ENCODE assay signal across 11 cellular contexts in genomic region chr9:114288233-114289051, GRCh38. TPM values are rescaled to one million over a fixed set of nuclear protein-coding genes. Genes with fewer than 3 reads are reported as not detected.
DNase-seq lines count a peak whose midpoint lies in the region; ATAC-seq and TF ChIP-seq lines count a peak whose summit lies in the region.
"Had no signal": no experiment of that assay in that cellular context is flagged by ENCODE, and none has a peak within 500 bp of the region (broad histone marks: within the 10 kb centered on the region; RNA-seq: fewer than 3 reads in every experiment).

No MANE protein-coding gene starts in this region.

- H3K4me1 Mint-ChIP-seq in MCF 10A (ENCODE audit: insufficient read depth, unreplicated experiment) = peaks cover 15% of the 10 kb centered on the region

- POLR2A ChIA-PET in MCF 10A (lab: Yijun Ruan, JAX) = interaction anchor here (0.7 to 1.3 kb wide), 4 partner anchors 12 to 206 kb away, joined by 3 to 5 read pairs (median 4); no protein-coding TSS in a partner anchor

- ATAC-seq in Right ventricle myocardium superior (ENCODE audit: poor library complexity) (no peak), right lobe of liver (peak in 1 of 4 donors; percentile 16), aorta (ENCODE audit: low FRiP score) (no peak)

- no TSS peak for BruUV-seq in MCF 10A (replicated peaks; lab: Mats Ljungman, UMichigan)

- 56% methylated on average over 3 of the region's 23 CpGs for WGBS in right lobe of liver (ENCODE audit: insufficient coverage, low coverage, low lambda C conversion rate, missing lambda C conversion rate)
- 57 to 58% methylated on average over 23 of the region's 23 CpGs for WGBS in aorta, 2 donors

- DNase-seq in cardiac muscle cell (ENCODE audit: low read depth in 1 of 2, low spot score in 1 of 2) (peak; percentile 28 to 46), Right ventricle myocardium superior (no peak), MCF 10A (ENCODE audit: unreplicated experiment) (peak; percentile 68), right lobe of liver (peak in 2 of 3 donors; percentile 41 to 50), aorta (peak; percentile 45 to 70), middle frontal gyrus (ENCODE audit: extremely low spot score, low spot score) (no peak), epidermal melanocyte (ENCODE audit: insufficient read length, low spot score) (no peak), NOMO-1 (lab: John Stamatoyannopoulos, UW; ENCODE audit: unreplicated experiment in 2 of 2) (no peak)
- DNase-seq: CD4-positive, CD25-positive, alpha-beta regulatory T cell had no signal

- H3K9me3 Mint-ChIP-seq in MCF 10A (ENCODE audit: unreplicated experiment) = no peaks in the 10 kb centered on the region

- H3K27me3 ChIP-seq in cardiac muscle cell = no peaks in the 10 kb centered on the region
- H3K27me3 ChIP-seq in right lobe of liver = no peaks in the 10 kb centered on the region
- H3K27me3 ChIP-seq in aorta (ENCODE audit: control insufficient read depth in 1 of 2, insufficient read depth in 2 of 2, low read length in 1 of 2) = no peaks in the 10 kb centered on the region

- H3K27me3 Mint-ChIP-seq in MCF 10A (ENCODE audit: insufficient read depth, unreplicated experiment) = no peaks in the 10 kb centered on the region

- no peaks in the 10 kb centered on the region for H3K9me3 ChIP-seq in cardiac muscle cell (ENCODE audit: low read depth)
- no peaks in the 10 kb centered on the region for H3K9me3 ChIP-seq in right lobe of liver
- H3K9me3 ChIP-seq in aorta (ENCODE audit: control insufficient read depth, low read length) = no peaks in the 10 kb centered on the region

- H3K4me3 Mint-ChIP-seq in MCF 10A (ENCODE audit: unreplicated experiment) = peak overlapping the region; percentile 45
- H3K4me3 Mint-ChIP-seq: CD4-positive, CD25-positive, alpha-beta regulatory T cell had no signal

- H3K4me3 ChIP-seq in cardiac muscle cell = no peak overlapping the region
- no peak overlapping the region for H3K4me3 ChIP-seq in right lobe of liver
- H3K4me3 ChIP-seq in aorta (ENCODE audit: low read length in 2 of 2) = no peak overlapping the region
- H3K4me3 ChIP-seq: PC-9 had no signal

- no peaks in the 10 kb centered on the region for H3K4me1 ChIP-seq in cardiac muscle cell (ENCODE audit: low read depth)
- no peaks in the 10 kb centered on the region for H3K4me1 ChIP-seq in right lobe of liver
- H3K4me1 ChIP-seq in aorta (ENCODE audit: control insufficient read depth in 1 of 2, insufficient read depth in 2 of 2, low read length in 2 of 2) = no peaks in the 10 kb centered on the region

- CTCF ChIA-PET in MCF 10A (lab: Yijun Ruan, JAX) = interaction anchor here (0.6 to 8.7 kb wide), 9 partner anchors 9 to 482 kb away, joined by 3 to 160 read pairs (median 4); partner anchors contain the start of gene COL27A1

- H3K27ac ChIP-seq in cardiac muscle cell (no peak overlapping the region), right lobe of liver (no peak overlapping the region), aorta (ENCODE audit: low read depth in 1 of 2, low read length in 2 of 2) (no peak overlapping the region)
- H3K27ac ChIP-seq: PC-9 had no signal

- TF ChIP-seq POLR2A in right lobe of liver (IDR thresholded peaks at IDR 0.05) = no peak

- TF ChIP-seq CTCF in cardiac muscle cell (IDR thresholded peaks at IDR 0.05; ENCODE audit: low read depth, low read length) (no peak), MCF 10A (IDR thresholded peaks at IDR 0.05; ENCODE audit: unreplicated experiment) (no peak), right lobe of liver (IDR thresholded peaks at IDR 0.05) (no peak)

- intact Hi-C loops in Right ventricle myocardium superior (cut with DNase I) = no loop called here
- intact Hi-C loops in MCF 10A (cut with micrococcal nuclease) = no loop called here
- intact Hi-C loops in right lobe of liver (cut with DNase I) = loop anchor here in 1 of 2 donors (5.0 kb wide), 1 partner anchor 191 kb away; the partner anchor contains the start of gene KIF12
- intact Hi-C loops in aorta (cut with DNase I) = no loop called here

- no peak overlapping the region for H3K27ac Mint-ChIP-seq in MCF 10A (ENCODE audit: low read depth, unreplicated experiment)
- H3K27ac Mint-ChIP-seq: CD4-positive, CD25-positive, alpha-beta regulatory T cell had no signal

- peaks cover 6% of the 10 kb centered on the region for H3K36me3 Mint-ChIP-seq in MCF 10A (ENCODE audit: insufficient read depth, unreplicated experiment)
- H3K36me3 Mint-ChIP-seq: CD4-positive, CD25-positive, alpha-beta regulatory T cell had no signal

- no peaks in the 10 kb centered on the region for H3K36me3 ChIP-seq in cardiac muscle cell
- H3K36me3 ChIP-seq in right lobe of liver = peaks cover 0 to 12% (median 0%) of the 10 kb centered on the region in 4 donors
- peaks cover 0 to 1% of the 10 kb centered on the region in 2 donors for H3K36me3 ChIP-seq in aorta (ENCODE audit: control insufficient read depth in 1 of 2, insufficient read depth in 2 of 2, low read length in 1 of 2)

RNA-seq across cellular contexts. Expression of gene ORM1, which starts 34.5 kb away (rescaled TPM):
- not detected in 2 replicates for total RNA-seq in cardiac muscle cell
- polyA plus RNA-seq in cardiac muscle cell = 0.75 TPM in 1 of 2 replicates, not detected in the other
- total RNA-seq in Right ventricle myocardium superior = 1.2 TPM
- not detected in 2 replicates for total RNA-seq in MCF 10A (2022)
- total RNA-seq in right lobe of liver = over 10,000 TPM; 11,577 to 28,471 (median 22,756) TPM
- under 1 TPM in 1 of 2 donors, not detected in 1; 0.45 TPM for total RNA-seq in aorta
- 1 to 10 TPM in 1 of 2 donors, under 1 TPM in 1; 0.28 to 3.0 TPM for polyA plus RNA-seq in aorta
- total RNA-seq: CD4-positive, CD25-positive, alpha-beta regulatory T cell; PC-9; pulmonary artery endothelial cell had no signal
- polyA plus RNA-seq: CD4-positive, CD25-positive, alpha-beta regulatory T cell had no signal

RNA-seq across cellular contexts. Expression of gene ORM2, which starts 41.2 kb away (rescaled TPM):
- total RNA-seq in cardiac muscle cell = not detected in 2 replicates
- not detected in 2 replicates for polyA plus RNA-seq in cardiac muscle cell
- not detected for total RNA-seq in Right ventricle myocardium superior
- total RNA-seq in MCF 10A (2022) = not detected in 2 replicates
- total RNA-seq in right lobe of liver = 1,000 to 10,000 TPM; 3,162 to 5,107 (median 3,869) TPM
- total RNA-seq in aorta = not detected
- not detected for polyA plus RNA-seq in aorta
- total RNA-seq: CD4-positive, CD25-positive, alpha-beta regulatory T cell; PC-9; pulmonary artery endothelial cell had no signal
- polyA plus RNA-seq: CD4-positive, CD25-positive, alpha-beta regulatory T cell had no signal

Comparison
In these comparisons a context has a peak if more than half of its experiments do, and no peak if none do; other contexts are left out.
1. DNase-seq: peak in cardiac muscle cell (2 of 2), MCF 10A (single experiment), right lobe of liver (2 of 3) and aorta (2 of 2); none in Right ventricle myocardium superior (single experiment), middle frontal gyrus (single experiment), epidermal melanocyte (single experiment) and NOMO-1 (0 of 2).
2. RNA of gene ORM1, which starts 34.5 kb away (total RNA-seq): 11,577 to 28,471 TPM in right lobe of liver; 1.2 TPM in Right ventricle myocardium superior (single experiment), 0.45 TPM in aorta, not detected in cardiac muscle cell and not detected in MCF 10A; every median in the first group is over 1,000 times any median in the second.
3. RNA of gene ORM2, which starts 41.2 kb away (total RNA-seq): 3,162 to 5,107 TPM in right lobe of liver; not detected in cardiac muscle cell, not detected in Right ventricle myocardium superior (single experiment), not detected in MCF 10A and not detected in aorta; every median in the first group is over 1,000 times any median in the second.